Comparison of ENCODE assay signal across 1 cellular context in genomic region chr6:27630727-27631613, GRCh38.
TF ChIP-seq lines count a peak whose summit lies in the region.

No MANE protein-coding gene starts in this region.

TF ChIP-seq in HepG2, 621 proteins besides CTCF, POLR2A, EP300 and RAD21 (continued from another document and continues in another):
- TF ChIP-seq CSRNP2 (CRISPR knock-in tag; conservative IDR thresholded peaks at IDR 0.05; ENCODE audit: low read depth) (no peak), ZFP36 (IDR thresholded peaks at IDR 0.05; ENCODE audit: borderline replicate concordance, low read depth, low read length, partially characterized antibody) (no peak), ZNF678 (CRISPR knock-in tag; IDR thresholded peaks at IDR 0.05) (peak; percentile 76; the same call in 1 of the 2 replicates), MAZ (IDR thresholded peaks at IDR 0.05; ENCODE audit: borderline replicate concordance, low read depth, low read length) (no peak), MAZ (CRISPR knock-in tag; IDR thresholded peaks at IDR 0.05; ENCODE audit: low read depth) (peak; percentile 60; the same call in 1 of the 2 replicates), ZNF34 (CRISPR knock-in tag; IDR thresholded peaks at IDR 0.05; ENCODE audit: borderline replicate concordance) (0 out of 2 replicates have a peak, but pooled peaks have one; percentile 32), ZC3H13 (CRISPR knock-in tag; IDR thresholded peaks at IDR 0.05) (no peak), POLR2AphosphoS2 (IDR thresholded peaks at IDR 0.05; ENCODE audit: low read depth, low read length) (no peak), PAWR (CRISPR knock-in tag; IDR thresholded peaks at IDR 0.05; ENCODE audit: borderline replicate concordance) (0 out of 2 replicates have a peak, but pooled peaks have one; percentile 82), NKX3-1 (CRISPR knock-in tag; IDR thresholded peaks at IDR 0.05) (peak; percentile 84), KLF15 (CRISPR knock-in tag; IDR thresholded peaks at IDR 0.05; ENCODE audit: borderline replicate concordance) (no peak), RCOR2 (CRISPR knock-in tag; IDR thresholded peaks at IDR 0.05) (peak; percentile 80), ZBTB40 (IDR thresholded peaks at IDR 0.05) (no peak), ZBTB40 (CRISPR knock-in tag; IDR thresholded peaks at IDR 0.05) (peak; percentile 85), NFYB (CRISPR knock-in tag; IDR thresholded peaks at IDR 0.05) (no peak), KDM1A (CRISPR knock-in tag; IDR thresholded peaks at IDR 0.05) (peak; percentile 76; the same call in 1 of the 2 replicates), ZNF124 (CRISPR knock-in tag; IDR thresholded peaks at IDR 0.05) (peak; percentile 86; the same call in 1 of the 2 replicates), ZFP37 (CRISPR knock-in tag; IDR thresholded peaks at IDR 0.05; ENCODE audit: borderline replicate concordance) (peak; percentile 89; the same call in 1 of the 2 replicates), ZNF382 (CRISPR knock-in tag; IDR thresholded peaks at IDR 0.05; ENCODE audit: borderline replicate concordance) (no peak), ZNF441 (CRISPR knock-in tag; IDR thresholded peaks at IDR 0.05; ENCODE audit: borderline replicate concordance) (peak; percentile 92; the same call in 1 of the 2 replicates), ZNF276 (CRISPR knock-in tag; IDR thresholded peaks at IDR 0.05; ENCODE audit: low read depth) (peak; percentile 67; the same call in 1 of the 2 replicates), ZBTB33 (CRISPR knock-in tag; IDR thresholded peaks at IDR 0.05) (peak; percentile 73), PAX8 (CRISPR knock-in tag; IDR thresholded peaks at IDR 0.05; ENCODE audit: borderline replicate concordance) (no peak), ZBED4 (CRISPR knock-in tag; IDR thresholded peaks at IDR 0.05; ENCODE audit: borderline replicate concordance) (peak; percentile 85), THAP7 (CRISPR knock-in tag; IDR thresholded peaks at IDR 0.05) (peak; percentile 92), TIGD3 (CRISPR knock-in tag; IDR thresholded peaks at IDR 0.05; ENCODE audit: borderline replicate concordance) (no peak; the same call in 1 of the 2 replicates), HNF1A (IDR thresholded peaks at IDR 0.05; ENCODE audit: low read depth) (no peak), HNF1A (CRISPR knock-in tag; IDR thresholded peaks at IDR 0.05; ENCODE audit: borderline replicate concordance) (0 out of 2 replicates have a peak, but pooled peaks have one; percentile 36)
